11 cellular contexts compared by ENCODE assay signal in genomic region chr21:29403922-29404538, GRCh38.
DNase-seq lines count a peak whose midpoint lies in the region; ATAC-seq, FAIRE-seq and TF ChIP-seq lines count a peak whose summit lies in the region.
"Had no signal": no experiment of that assay in that cellular context is flagged by ENCODE, and none has a peak within 500 bp of the region (broad histone marks: within the 10 kb centered on the region; RNA-seq: fewer than 3 reads in every experiment).

No MANE protein-coding gene starts in this region.

- H3K27ac ChIP-seq in epithelial cell of prostate (peak overlapping the region; percentile 53), neutrophil (peak overlapping the region; percentile 81), kidney (ENCODE audit: low read depth in 2 of 2, low read length in 2 of 2) (no peak overlapping the region), hepatocyte (no peak overlapping the region)
- H3K27ac ChIP-seq: 22Rv1, heart right ventricle had no signal

- TF ChIP-seq CTCF in neutrophil (IDR thresholded peaks at IDR 0.05) (no peak), kidney (IDR thresholded peaks at IDR 0.05; ENCODE audit: borderline replicate concordance, extremely low read depth, insufficient read depth) (no peak), hepatocyte (IDR thresholded peaks at IDR 0.05; ENCODE audit: poor library complexity) (no peak)

- H3K79me2 ChIP-seq in hepatocyte: no peaks in the 10 kb centered on the region

- no peak overlapping the region for H3K9ac ChIP-seq in kidney (ENCODE audit: low read length in 2 of 2)

- no peaks in the 10 kb centered on the region for H3K9me2 ChIP-seq in hepatocyte (replicated peaks; ENCODE audit: insufficient read depth)

- intact Hi-C loops in kidney (cut with DNase I): no loop called here

- H3K27me3 ChIP-seq in neutrophil: no peaks in the 10 kb centered on the region
- no peaks in the 10 kb centered on the region for H3K27me3 ChIP-seq in hepatocyte
- H3K27me3 ChIP-seq: heart right ventricle had no signal

- H3K4me1 ChIP-seq in neutrophil (ENCODE audit: control insufficient read depth in 1 of 2, insufficient read depth in 1 of 2, low read depth in 1 of 2, low read length in 1 of 2) (peaks cover 12 to 24% of the 10 kb centered on the region in 2 experiments), kidney (ENCODE audit: control insufficient read depth in 1 of 2, insufficient read depth in 1 of 2, low read depth in 1 of 2, low read length in 2 of 2) (no peaks in the 10 kb centered on the region), hepatocyte (ENCODE audit: insufficient read depth) (no peaks in the 10 kb centered on the region)
- H3K4me1 ChIP-seq: heart right ventricle had no signal

- H3K36me3 ChIP-seq in neutrophil: no peaks in the 10 kb centered on the region
- H3K36me3 ChIP-seq in kidney (ENCODE audit: control insufficient read depth in 1 of 2, insufficient read depth in 2 of 2, low read length in 2 of 2): no peaks in the 10 kb centered on the region
- H3K36me3 ChIP-seq in hepatocyte (replicated peaks; ENCODE audit: insufficient read depth, low read depth): no peaks in the 10 kb centered on the region

- 96% methylated on average over 4 of the region's 4 CpGs for WGBS in hepatocyte (ENCODE audit: low lambda C conversion rate, missing lambda C conversion rate)

- no peak for FAIRE-seq in kidney (lab: Jason Lieb, UNC)

- no peak overlapping the region for H3K4me2 ChIP-seq in hepatocyte

- H4K20me1 ChIP-seq in hepatocyte (ENCODE audit: insufficient read depth, poor library complexity, severe bottlenecking): no peaks in the 10 kb centered on the region

- H3K9me3 ChIP-seq in neutrophil: no peaks in the 10 kb centered on the region
- H3K9me3 ChIP-seq in kidney (ENCODE audit: control insufficient read depth in 1 of 2, low read length in 2 of 2): peaks cover 0 to 5% of the 10 kb centered on the region in 2 donors
- H3K9me3 ChIP-seq in hepatocyte (ENCODE audit: low read depth): no peaks in the 10 kb centered on the region

- DNase-seq in NCI-H1105 (lab: John Stamatoyannopoulos, UW) (peak; percentile 1), NCI-H1105 treated with DMSO at 0.1 percent for 48 hours (lab: John Stamatoyannopoulos, UW) (no peak), NOMO-1 treated with DMSO at 0.1 percent for 48 hours (lab: John Stamatoyannopoulos, UW; ENCODE audit: unreplicated experiment) (peak; percentile 80), epithelial cell of prostate (ENCODE audit: low read depth, low spot score) (no peak), kidney (no peak), hepatocyte (ENCODE audit: low spot score) (no peak)
- DNase-seq: CD8-positive, alpha-beta T cell; heart right ventricle had no signal

- H3K4me3 ChIP-seq in neutrophil (ENCODE audit: low read depth in 1 of 2, low read length in 1 of 2) (peak overlapping the region; percentile 5), kidney (ENCODE audit: low read length in 2 of 2) (no peak overlapping the region), hepatocyte (no peak overlapping the region)
- H3K4me3 ChIP-seq: heart right ventricle had no signal

- no peak for ATAC-seq in GM19463 (IDR thresholded peaks at IDR 0.05; ENCODE audit: unreplicated experiment)
- ATAC-seq: CD8-positive, alpha-beta T cell had no signal

- H2AFZ ChIP-seq in hepatocyte: no peak overlapping the region

Comparison
In these comparisons a context has a peak if more than half of its experiments do, and no peak if none do; other contexts are left out.
1. DNase-seq: peak in NCI-H1105 (single experiment) and NOMO-1 treated with DMSO at 0.1 percent for 48 hours (single experiment); none in NCI-H1105 treated with DMSO at 0.1 percent for 48 hours (single experiment), epithelial cell of prostate (single experiment), kidney (single experiment) and hepatocyte (single experiment).
2. H3K27ac ChIP-seq: peak in epithelial cell of prostate (single experiment) and neutrophil (single experiment); none in kidney (0 of 2) and hepatocyte (single experiment).
3. H3K4me3 ChIP-seq: peak in neutrophil (2 of 2); none in kidney (0 of 2) and hepatocyte (single experiment).